Comparison of ENCODE assay signal across 22 cellular contexts in the genomic region with DNA sequence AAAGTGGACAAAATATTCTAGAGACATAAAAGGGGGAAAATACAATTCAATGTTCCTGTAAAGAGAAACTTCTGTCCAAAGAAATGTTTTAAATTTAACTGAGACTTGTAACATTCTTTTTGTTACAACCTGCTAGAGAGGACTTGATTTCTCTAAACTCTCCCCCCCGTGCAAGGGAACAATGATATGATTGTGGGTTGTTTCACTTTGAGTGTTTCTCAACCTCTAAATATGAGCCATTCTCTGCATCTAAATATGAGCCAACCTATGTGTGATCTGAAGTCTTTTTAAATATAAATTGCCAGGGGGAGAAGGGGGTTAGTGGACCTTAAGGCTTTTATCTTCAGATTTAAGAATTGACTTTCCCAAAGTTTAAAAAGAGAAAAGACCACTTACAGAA. TPM values are rescaled to one million over a fixed set of nuclear protein-coding genes. Genes with fewer than 3 reads are reported as not detected.
DNase-seq lines count a peak whose midpoint lies in the region; ATAC-seq, FAIRE-seq and TF ChIP-seq lines count a peak whose summit lies in the region.
"Had no signal": no experiment of that assay in that cellular context is flagged by ENCODE, and none has a peak within 500 bp of the region (broad histone marks: within the 10 kb centered on the region; RNA-seq: fewer than 3 reads in every experiment).

No MANE protein-coding gene starts in this region.

- H3K36me3 Mint-ChIP-seq in activated T-cell treated with anti-CD3 and anti-CD28 coated beads, Interleukin-2, amount 50 U/mL, for 72 hours (ENCODE audit: insufficient read depth in 2 of 2): peaks cover 3 to 14% of the 10 kb centered on the region in 2 donors
- H3K36me3 Mint-ChIP-seq in activated B cell treated with CpG ODN at 0.5 μM for 24 hours (ENCODE audit: low read depth): peaks cover 35% of the 10 kb centered on the region
- H3K36me3 Mint-ChIP-seq in stimulated activated naive B cell treated with anti-CD40 and anti-IgM and Interleukin-4, amounts not matched to agents 10 μg/mL and 1 μg/mL and 100 μg/mL, for 72 hours: peaks cover 25 to 55% of the 10 kb centered on the region in 2 donors
- H3K36me3 Mint-ChIP-seq: CD4-positive, CD25-positive, alpha-beta regulatory T cell had no signal

- H3K27ac Mint-ChIP-seq in activated T-cell treated with anti-CD3 and anti-CD28 coated beads, Interleukin-2, amount 50 U/mL, for 72 hours: no peak overlapping the region
- H3K27ac Mint-ChIP-seq in activated B cell treated with CpG ODN at 0.5 μM for 24 hours: peak overlapping the region; percentile 94
- peak overlapping the region; percentile 56 for H3K27ac Mint-ChIP-seq in stimulated activated naive B cell treated with anti-CD40 and anti-IgM and Interleukin-4, amounts not matched to agents 10 μg/mL and 1 μg/mL and 100 μg/mL, for 72 hours
- H3K27ac Mint-ChIP-seq: CD4-positive, CD25-positive, alpha-beta regulatory T cell; HFFc6 had no signal

- peak; percentile 84 to 87 for ATAC-seq in activated T-cell treated with anti-CD3 and anti-CD28 coated beads, Interleukin-2, amount 50 U/mL, for 72 hours (replicated peaks in 1 of 2)
- ATAC-seq in HG02870 (IDR thresholded peaks at IDR 0.05; ENCODE audit: unreplicated experiment) (peak; percentile 79), activated B cell treated with CpG ODN at 0.5 μM for 24 hours (ENCODE audit: low read depth) (no peak)
- ATAC-seq in stimulated activated naive B cell treated with anti-CD40 and anti-IgM and Interleukin-4, amounts not matched to agents 10 μg/mL and 1 μg/mL and 100 μg/mL, for 72 hours (replicated peaks): peak; percentile 31 to 35
- ATAC-seq: HepG2, Right ventricle myocardium inferior had no signal

- H3K9ac ChIP-seq in kidney (ENCODE audit: low read length in 2 of 2): no peak overlapping the region

- intact Hi-C loops in activated B cell treated with CpG ODN at 0.5 μM for 24 hours (cut with micrococcal nuclease) (no loop called here), transverse colon (cut with DNase I; ENCODE audit: low total_unique reads) (no loop called here), kidney (cut with DNase I) (no loop called here)

- H3K9me3 ChIP-seq in transverse colon: peaks cover 4% of the 10 kb centered on the region in 2 donors
- no peaks in the 10 kb centered on the region for H3K9me3 ChIP-seq in kidney (ENCODE audit: control insufficient read depth in 1 of 2, low read length in 2 of 2)
- H3K9me3 ChIP-seq: BE2C had no signal

- FAIRE-seq in kidney (lab: Jason Lieb, UNC): no peak
- FAIRE-seq: HepG2, RCC 7860 had no signal

- H3K27me3 ChIP-seq in transverse colon: no peaks in the 10 kb centered on the region
- H3K27me3 ChIP-seq: BE2C had no signal

- TF ChIP-seq CTCF in activated B cell treated with CpG ODN at 0.5 μM for 24 hours (IDR thresholded peaks at IDR 0.05) (no peak), transverse colon (IDR thresholded peaks at IDR 0.05) (no peak), kidney (IDR thresholded peaks at IDR 0.05; ENCODE audit: borderline replicate concordance, extremely low read depth, insufficient read depth) (no peak)

- peaks cover 2 to 7% of the 10 kb centered on the region in 2 donors for H3K9me3 Mint-ChIP-seq in activated T-cell treated with anti-CD3 and anti-CD28 coated beads, Interleukin-2, amount 50 U/mL, for 72 hours
- peaks cover 9% of the 10 kb centered on the region for H3K9me3 Mint-ChIP-seq in activated B cell treated with CpG ODN at 0.5 μM for 24 hours
- H3K9me3 Mint-ChIP-seq in stimulated activated naive B cell treated with anti-CD40 and anti-IgM and Interleukin-4, amounts not matched to agents 10 μg/mL and 1 μg/mL and 100 μg/mL, for 72 hours: peaks cover 7 to 14% of the 10 kb centered on the region in 2 donors

- peak; percentile 7 to 21 for DNase-seq in activated T-cell treated with anti-CD3 and anti-CD28 coated beads, Interleukin-2, amount 50 U/mL, for 72 hours
- DNase-seq in activated T-cell treated with anti-CD3 and anti-CD28 coated beads, Interleukin-2, amount 50 U/mL, for 48 hours: no peak
- no peak for DNase-seq in activated B cell treated with CpG ODN at 0.5 μM for 24 hours
- no peak for DNase-seq in stimulated activated naive B cell treated with anti-CD40 and anti-IgM and Interleukin-4, amounts not matched to agents 10 μg/mL and 1 μg/mL and 100 μg/mL, for 72 hours
- DNase-seq in transverse colon: no peak
- no peak for DNase-seq in stimulated activated CD4-positive, alpha-beta T cell treated with anti-CD3 and anti-CD28 coated beads, Interleukin-4, amount 100 ng/mL, for 24 hours
- no peak for DNase-seq in kidney
- DNase-seq: BE2C; CD4-positive, CD25-positive, alpha-beta regulatory T cell; COR-L47; GDM1; H7; HFFc6; KBM-7; NCI-H1105 treated with DMSO at 0.1 percent for 48 hours; NCI-H1694; NCI-H2081 treated with DMSO at 0.1 percent for 48 hours; NCI-H446 treated with DMSO at 0.1 percent for 48 hours had no signal

- H3K27ac ChIP-seq in transverse colon: no peak overlapping the region
- H3K27ac ChIP-seq in kidney (ENCODE audit: low read depth in 2 of 2, low read length in 2 of 2): no peak overlapping the region

- TF ChIP-seq POLR2A in transverse colon (IDR thresholded peaks at IDR 0.05): no peak

- H3K4me3 ChIP-seq in transverse colon (no peak overlapping the region), kidney (ENCODE audit: low read length in 2 of 2) (no peak overlapping the region)

- in situ Hi-C loops in transverse colon (cut with MboI; ENCODE audit: low pct_ligation_motif_present in 1 of 4, low pct_unique_long_range_greater_than_20kb in 1 of 4, low sequenced_read_pairs in 3 of 4): no loop called here

- H3K27me3 Mint-ChIP-seq in activated T-cell treated with anti-CD3 and anti-CD28 coated beads, Interleukin-2, amount 50 U/mL, for 72 hours (ENCODE audit: low read depth): peaks cover 47% of the 10 kb centered on the region
- H3K27me3 Mint-ChIP-seq in activated B cell treated with CpG ODN at 0.5 μM for 24 hours: no peaks in the 10 kb centered on the region
- H3K27me3 Mint-ChIP-seq in stimulated activated naive B cell treated with anti-CD40 and anti-IgM and Interleukin-4, amounts not matched to agents 10 μg/mL and 1 μg/mL and 100 μg/mL, for 72 hours: no peaks in the 10 kb centered on the region

- WGBS in transverse colon (ENCODE audit: low coverage in 1 of 2), 2 donors: 59 to 70% methylated on average over 1 of the region's 1 CpG

- no peak for TF ChIP-seq EP300 in transverse colon (IDR thresholded peaks at IDR 0.05; ENCODE audit: low read depth)

- H3K36me3 ChIP-seq in transverse colon (no peaks in the 10 kb centered on the region), kidney (ENCODE audit: control insufficient read depth in 1 of 2, insufficient read depth in 2 of 2, low read length in 2 of 2) (no peaks in the 10 kb centered on the region)
- H3K36me3 ChIP-seq: BE2C had no signal

- no peak overlapping the region for H3K4me3 Mint-ChIP-seq in activated T-cell treated with anti-CD3 and anti-CD28 coated beads, Interleukin-2, amount 50 U/mL, for 72 hours
- no peak overlapping the region for H3K4me3 Mint-ChIP-seq in activated B cell treated with CpG ODN at 0.5 μM for 24 hours
- H3K4me3 Mint-ChIP-seq in stimulated activated naive B cell treated with anti-CD40 and anti-IgM and Interleukin-4, amounts not matched to agents 10 μg/mL and 1 μg/mL and 100 μg/mL, for 72 hours: no peak overlapping the region
- H3K4me3 Mint-ChIP-seq: CD4-positive, CD25-positive, alpha-beta regulatory T cell; HFFc6 had no signal

- peaks cover 22% of the 10 kb centered on the region for H3K4me1 Mint-ChIP-seq in activated T-cell treated with anti-CD3 and anti-CD28 coated beads, Interleukin-2, amount 50 U/mL, for 72 hours (ENCODE audit: low read depth)
- H3K4me1 Mint-ChIP-seq in activated B cell treated with CpG ODN at 0.5 μM for 24 hours: peaks cover 55% of the 10 kb centered on the region
- peaks cover 23 to 49% of the 10 kb centered on the region in 2 donors for H3K4me1 Mint-ChIP-seq in stimulated activated naive B cell treated with anti-CD40 and anti-IgM and Interleukin-4, amounts not matched to agents 10 μg/mL and 1 μg/mL and 100 μg/mL, for 72 hours
- H3K4me1 Mint-ChIP-seq: CD4-positive, CD25-positive, alpha-beta regulatory T cell had no signal

- H3K4me1 ChIP-seq in transverse colon (no peaks in the 10 kb centered on the region), kidney (ENCODE audit: control insufficient read depth in 1 of 2, insufficient read depth in 1 of 2, low read depth in 1 of 2, low read length in 2 of 2) (no peaks in the 10 kb centered on the region)
- H3K4me1 ChIP-seq: BE2C had no signal

- POLR2A ChIA-PET in activated B cell treated with CpG ODN at 0.5 μM for 24 hours (lab: Charles Lee): no interaction called here

- CTCF ChIA-PET in activated B cell treated with CpG ODN at 0.5 μM for 24 hours (lab: Charles Lee): no interaction called here

RNA-seq across cellular contexts. Expression of a gene that starts 14.6 kb away (rescaled TPM):
- under 1 TPM in 1 of 2 donors, not detected in 1; 0.14 TPM for total RNA-seq in activated T-cell treated with anti-CD3 and anti-CD28 coated beads, Interleukin-2, amount 50 U/mL, for 72 hours
- 16.6 and 19.1 TPM in 2 replicates for total RNA-seq in activated B cell treated with CpG ODN at 0.5 μM for 24 hours
- 1 to 10 TPM in 2 of 4 donors, under 1 TPM in 1, not detected in 1; 0.41 to 5.4 (median 1.6) TPM for total RNA-seq in transverse colon
- total RNA-seq in kidney: 5.9 TPM
- polyA plus RNA-seq in kidney (ENCODE audit: insufficient read depth, low read depth, low replicate concordance): 0.84 TPM
- total RNA-seq: CD4-positive, CD25-positive, alpha-beta regulatory T cell had no signal
- polyA plus RNA-seq: CD4-positive, CD25-positive, alpha-beta regulatory T cell had no signal

RNA-seq across cellular contexts. Expression of a gene that starts 15.1 kb away (rescaled TPM):
- total RNA-seq in activated T-cell treated with anti-CD3 and anti-CD28 coated beads, Interleukin-2, amount 50 U/mL, for 72 hours: 1 to 10 TPM; 2.2 to 5.1 TPM
- 125 and 137 TPM in 2 replicates for total RNA-seq in activated B cell treated with CpG ODN at 0.5 μM for 24 hours
- total RNA-seq in transverse colon: 10 to 100 TPM in 3 of 4 donors, 1 to 10 TPM in 1; 10.0 to 34.8 (median 19.5) TPM
- total RNA-seq in kidney: 89.3 TPM
- polyA plus RNA-seq in kidney (ENCODE audit: insufficient read depth, low read depth, low replicate concordance): 11.8 TPM

Comparison
In these comparisons a context has a peak if more than half of its experiments do, and no peak if none do; other contexts are left out.
1. DNase-seq: peak in activated T-cell treated with anti-CD3 and anti-CD28 coated beads, Interleukin-2, amount 50 U/mL, for 72 hours (2 of 2); none in activated T-cell treated with anti-CD3 and anti-CD28 coated beads, Interleukin-2, amount 50 U/mL, for 48 hours (0 of 2), activated B cell treated with CpG ODN at 0.5 μM for 24 hours (single experiment), stimulated activated naive B cell treated with anti-CD40 and anti-IgM and Interleukin-4, amounts not matched to agents 10 μg/mL and 1 μg/mL and 100 μg/mL, for 72 hours (single experiment), transverse colon (single experiment), stimulated activated CD4-positive, alpha-beta T cell treated with anti-CD3 and anti-CD28 coated beads, Interleukin-4, amount 100 ng/mL, for 24 hours (single experiment) and kidney (single experiment).